In genomic region chr11:1515082-1516060, GRCh38 we compare ENCODE assay signal across 8 cellular contexts. TPM values are rescaled to one million over a fixed set of nuclear protein-coding genes. Genes with fewer than 3 reads are reported as not detected.
DNase-seq lines count a peak whose midpoint lies in the region; ATAC-seq and TF ChIP-seq lines count a peak whose summit lies in the region.

No MANE protein-coding gene starts in this region.

- no peaks in the 10 kb centered on the region for H3K27me3 Mint-ChIP-seq in activated CD8-positive, alpha-beta T cell treated with anti-CD3 and anti-CD28 coated beads for 36 hours

- H3K4me1 Mint-ChIP-seq in activated CD8-positive, alpha-beta T cell treated with anti-CD3 and anti-CD28 coated beads for 36 hours (ENCODE audit: low read depth), result peaks cover 52% of the 10 kb centered on the region

- intact Hi-C loops in activated CD8-positive, alpha-beta T cell treated with anti-CD3 and anti-CD28 coated beads for 36 hours (cut with micrococcal nuclease), result loop anchor here (10.0 kb wide), 1 partner anchor 311 kb away; no protein-coding TSS in a partner anchor

- POLR2A ChIA-PET in activated CD8-positive, alpha-beta T cell treated with anti-CD3 and anti-CD28 coated beads for 36 hours (lab: Charles Lee), result interaction anchor here (0.9 kb wide), 1 partner anchor 55 kb away, joined by 3 read pairs; no protein-coding TSS in a partner anchor

- no peak overlapping the region for H3K4me3 Mint-ChIP-seq in activated CD8-positive, alpha-beta T cell treated with anti-CD3 and anti-CD28 coated beads for 36 hours

- in situ Hi-C loops in GM13977 (cut with MboI; ENCODE audit: low pct_unique_long_range_greater_than_20kb, low sequenced_read_pairs, unreplicated experiment), result no loop called here

- no peaks in the 10 kb centered on the region for H3K9me3 Mint-ChIP-seq in activated CD8-positive, alpha-beta T cell treated with anti-CD3 and anti-CD28 coated beads for 36 hours

- no peak overlapping the region for H3K27ac Mint-ChIP-seq in activated CD8-positive, alpha-beta T cell treated with anti-CD3 and anti-CD28 coated beads for 36 hours

- CTCF ChIA-PET in activated CD8-positive, alpha-beta T cell treated with anti-CD3 and anti-CD28 coated beads for 36 hours (lab: Charles Lee), result interaction anchor here (0.7 to 1.9 kb wide), 23 partner anchors 9 to 313 kb away, joined by 3 to 9 read pairs (median 4); no protein-coding TSS in a partner anchor

- TF ChIP-seq CTCF in GM13977 (IDR thresholded peaks at IDR 0.05; ENCODE audit: extremely low read depth, insufficient read depth, missing control alignments), result peak; percentile 94
- peak; percentile 88 for TF ChIP-seq CTCF in activated CD8-positive, alpha-beta T cell treated with anti-CD3 and anti-CD28 coated beads for 36 hours (IDR thresholded peaks at IDR 0.05)

- ATAC-seq in activated CD8-positive, alpha-beta T cell treated with anti-CD3 and anti-CD28 coated beads for 36 hours, result peak; percentile 88

- no peaks in the 10 kb centered on the region for H3K36me3 Mint-ChIP-seq in activated CD8-positive, alpha-beta T cell treated with anti-CD3 and anti-CD28 coated beads for 36 hours (ENCODE audit: low read depth)

- DNase-seq in 8988T, result peak; percentile 99
- peak; percentile 92 for DNase-seq in GM13977 (ENCODE audit: low spot score)
- DNase-seq in NCI-H460 (ENCODE audit: extremely low read depth, low read depth), result peak; percentile 46
- peak; percentile 84 for DNase-seq in activated CD8-positive, alpha-beta T cell treated with anti-CD3 and anti-CD28 coated beads for 36 hours
- peak; percentile 25 to 60 for DNase-seq in dermis microvascular lymphatic vessel endothelial cell (ENCODE audit: low read depth in 2 of 2)
- DNase-seq in lung microvascular endothelial cell (ENCODE audit: low read depth in 2 of 2), result peak; percentile 69 to 80
- peak; percentile 40 to 73 (median 71) for DNase-seq in stimulated activated CD4-positive, alpha-beta T cell treated with anti-CD3 and anti-CD28 coated beads, TNF-alpha, amount 100 ng/mL, for 48 hours (ENCODE audit: low read depth in 3 of 3)
- DNase-seq in GF-D8 (lab: John Stamatoyannopoulos, UW), result no peak

RNA-seq across cellular contexts. Expression of gene MOB2, which starts 28.8 kb away (rescaled TPM):
- total RNA-seq in NCI-H460 (2014; rRNA removed; shearing (Covaris generic)), result 11.1 and 12.6 TPM in 2 replicates
- polyA plus RNA-seq in NCI-H460 (2014; cell fraction: nucleus; rRNA removed), result 9.8 and 14.1 TPM in 2 replicates
- total RNA-seq in activated CD8-positive, alpha-beta T cell treated with anti-CD3 and anti-CD28 coated beads for 36 hours, result 10 to 100 TPM; 13.2 to 14.0 TPM
- total RNA-seq in dermis microvascular lymphatic vessel endothelial cell, result 42.2 and 52.2 TPM in 2 replicates
- total RNA-seq in lung microvascular endothelial cell, result 36.4 and 46.0 TPM in 2 replicates

RNA-seq across cellular contexts. Expression of gene DUSP8, which starts 56.7 kb away (rescaled TPM):
- total RNA-seq in NCI-H460 (2014; rRNA removed; shearing (Covaris generic)), result 1.1 and 3.1 TPM in 2 replicates
- polyA plus RNA-seq in NCI-H460 (2014; cell fraction: nucleus; rRNA removed), result 0.79 and 1.2 TPM in 2 replicates
- total RNA-seq in activated CD8-positive, alpha-beta T cell treated with anti-CD3 and anti-CD28 coated beads for 36 hours, result 1 to 10 TPM; 1.4 to 2.0 TPM
- total RNA-seq in dermis microvascular lymphatic vessel endothelial cell (0.26 and 0.76 TPM in 2 replicates), lung microvascular endothelial cell (0.22 and 0.40 TPM in 2 replicates)
